In genomic region chr1:223393275-223394214, GRCh38 we compare ENCODE assay signal across 1 cellular context.
TF ChIP-seq lines count a peak whose summit lies in the region.

CCDC185 (plus strand) TSS chr1:223393415; CDS start chr1:223393476, 61 bp downstream.

TF ChIP-seq in GM23338, 12 proteins besides CTCF, POLR2A, EP300 and RAD21 (continued from another document):
- TF ChIP-seq ZNF462 (CRISPR knock-in tag; IDR thresholded peaks at IDR 0.05) = no peak
